In genomic region chr1:161226320-161226711, GRCh38 we compare ENCODE assay signal across 8 cellular contexts. TPM values are rescaled to one million over a fixed set of nuclear protein-coding genes. Genes with fewer than 3 reads are reported as not detected.
DNase-seq lines count a peak whose midpoint lies in the region; ATAC-seq and TF ChIP-seq lines count a peak whose summit lies in the region.

No MANE protein-coding gene starts in this region.

- H3K4me3 Mint-ChIP-seq in activated CD8-positive, alpha-beta T cell treated with anti-CD3 and anti-CD28 coated beads for 36 hours: peak overlapping the region; percentile 98
- peak overlapping the region; percentile 97 for H3K4me3 Mint-ChIP-seq in stimulated activated effector memory CD8-positive, alpha-beta T cell treated with anti-CD3 and anti-CD28 coated beads, Interleukin-12 subunit alpha, Interleukin-12 subunit beta, amount 100 ng/mL, for 72 hours

- H3K36me3 Mint-ChIP-seq in activated CD8-positive, alpha-beta T cell treated with anti-CD3 and anti-CD28 coated beads for 36 hours (ENCODE audit: low read depth): peaks cover 11% of the 10 kb centered on the region
- peaks cover 22% of the 10 kb centered on the region for H3K36me3 Mint-ChIP-seq in stimulated activated effector memory CD8-positive, alpha-beta T cell treated with anti-CD3 and anti-CD28 coated beads, Interleukin-12 subunit alpha, Interleukin-12 subunit beta, amount 100 ng/mL, for 72 hours

- peak; percentile 70 for DNase-seq in NCI-H82 (lab: John Stamatoyannopoulos, UW)
- no peak for DNase-seq in NCI-H82 treated with DMSO at 0.1 percent for 48 hours (lab: John Stamatoyannopoulos, UW; ENCODE audit: unreplicated experiment)
- no peak for DNase-seq in activated CD8-positive, alpha-beta T cell treated with anti-CD3 and anti-CD28 coated beads for 36 hours
- peak in 2 of 3 donors; percentile 56 to 63 for DNase-seq in right cardiac atrium
- peak in 1 of 2 donors; percentile 64 for DNase-seq in stimulated activated effector memory CD8-positive, alpha-beta T cell treated with anti-CD3 and anti-CD28 coated beads, Interleukin-12 subunit alpha, Interleukin-12 subunit beta, amount 100 ng/mL, for 72 hours (ENCODE audit: low spot score in 2 of 2)
- no peak for DNase-seq in GM10248 (ENCODE audit: extremely low spot score)
- DNase-seq in NCI-H2171 (lab: John Stamatoyannopoulos, UW): no peak
- no peak for DNase-seq in SKM-1 treated with dmso at 0.1 percent for 144 hours (lab: John Stamatoyannopoulos, UW; ENCODE audit: unreplicated experiment)

- peaks cover 29% of the 10 kb centered on the region for H3K4me1 Mint-ChIP-seq in activated CD8-positive, alpha-beta T cell treated with anti-CD3 and anti-CD28 coated beads for 36 hours (ENCODE audit: low read depth)
- H3K4me1 Mint-ChIP-seq in stimulated activated effector memory CD8-positive, alpha-beta T cell treated with anti-CD3 and anti-CD28 coated beads, Interleukin-12 subunit alpha, Interleukin-12 subunit beta, amount 100 ng/mL, for 72 hours: peaks cover 31% of the 10 kb centered on the region

- intact Hi-C loops in activated CD8-positive, alpha-beta T cell treated with anti-CD3 and anti-CD28 coated beads for 36 hours (cut with micrococcal nuclease): loop anchor here (2.0 to 5.0 kb wide), 2 partner anchors 66 to 156 kb away; no protein-coding TSS in a partner anchor
- intact Hi-C loops in right cardiac atrium (cut with DNase I): loop anchor here in 3 of 4 donors (5.0 kb wide), 2 partner anchors 66 to 156 kb away; no protein-coding TSS in a partner anchor

- 4% methylated on average over 15 of the region's 15 CpGs for WGBS in right cardiac atrium

- peak overlapping the region; percentile 73 for H3K4me3 ChIP-seq in right cardiac atrium (ENCODE audit: low read length)

- peaks cover 6% of the 10 kb centered on the region for H3K4me1 ChIP-seq in right cardiac atrium (ENCODE audit: control insufficient read depth, insufficient read depth, low read length)

- TF ChIP-seq CTCF in activated CD8-positive, alpha-beta T cell treated with anti-CD3 and anti-CD28 coated beads for 36 hours (IDR thresholded peaks at IDR 0.05): no peak
- TF ChIP-seq CTCF in GM10248 (IDR thresholded peaks at IDR 0.05; ENCODE audit: control extremely low read depth, extremely low read depth, low read depth, missing control alignments): no peak

- H3K27me3 ChIP-seq in right cardiac atrium (ENCODE audit: control insufficient read depth, insufficient read depth): no peaks in the 10 kb centered on the region

- peak overlapping the region; percentile 71 for H3K27ac ChIP-seq in right cardiac atrium (ENCODE audit: low read length)

- CTCF ChIA-PET in activated CD8-positive, alpha-beta T cell treated with anti-CD3 and anti-CD28 coated beads for 36 hours (lab: Charles Lee): interaction anchor here (0.6 to 15.8 kb wide), 37 partner anchors 10 to 214 kb away, joined by 3 to 306 read pairs (median 5); partner anchors contain the start of genes ADAMTS4, CFAP126, NDUFS2 and NR1I3
- CTCF ChIA-PET in GM10248 (lab: Yijun Ruan, JAX): interaction anchor here (0.8 to 14.0 kb wide), 39 partner anchors 11 to 228 kb away, joined by 3 to 248 read pairs (median 6); partner anchors contain the start of genes CFAP126, FCER1G, NDUFS2 and NR1I3

- ATAC-seq in activated CD8-positive, alpha-beta T cell treated with anti-CD3 and anti-CD28 coated beads for 36 hours: no peak
- peak in 1 of 2 donors; percentile 1 for ATAC-seq in right cardiac atrium
- no peak for ATAC-seq in stimulated activated effector memory CD8-positive, alpha-beta T cell treated with anti-CD3 and anti-CD28 coated beads, Interleukin-12 subunit alpha, Interleukin-12 subunit beta, amount 100 ng/mL, for 72 hours

- no peaks in the 10 kb centered on the region for H3K9me3 ChIP-seq in right cardiac atrium (ENCODE audit: control insufficient read depth, low read length)

- no peaks in the 10 kb centered on the region for H3K9me3 Mint-ChIP-seq in activated CD8-positive, alpha-beta T cell treated with anti-CD3 and anti-CD28 coated beads for 36 hours
- no peaks in the 10 kb centered on the region for H3K9me3 Mint-ChIP-seq in stimulated activated effector memory CD8-positive, alpha-beta T cell treated with anti-CD3 and anti-CD28 coated beads, Interleukin-12 subunit alpha, Interleukin-12 subunit beta, amount 100 ng/mL, for 72 hours

- peak overlapping the region; percentile 95 for H3K27ac Mint-ChIP-seq in activated CD8-positive, alpha-beta T cell treated with anti-CD3 and anti-CD28 coated beads for 36 hours
- peak overlapping the region; percentile 95 for H3K27ac Mint-ChIP-seq in stimulated activated effector memory CD8-positive, alpha-beta T cell treated with anti-CD3 and anti-CD28 coated beads, Interleukin-12 subunit alpha, Interleukin-12 subunit beta, amount 100 ng/mL, for 72 hours

- H3K27me3 Mint-ChIP-seq in activated CD8-positive, alpha-beta T cell treated with anti-CD3 and anti-CD28 coated beads for 36 hours: no peaks in the 10 kb centered on the region

- POLR2A ChIA-PET in activated CD8-positive, alpha-beta T cell treated with anti-CD3 and anti-CD28 coated beads for 36 hours (lab: Charles Lee): interaction anchor here (0.6 to 9.4 kb wide), 12 partner anchors 14 to 156 kb away, joined by 3 to 82 read pairs (median 4); partner anchors contain the start of genes ADAMTS4, B4GALT3, NDUFS2 and PPOX
- POLR2A ChIA-PET in GM10248 (lab: Yijun Ruan, JAX): interaction anchor here (0.9 to 1.2 kb wide), 4 partner anchors 19 to 69 kb away, joined by 3 to 8 read pairs (median 4); partner anchors contain the start of gene PPOX

RNA-seq across cellular contexts. Expression of gene TOMM40L, which starts 0.5 kb away (rescaled TPM):
- total RNA-seq in activated CD8-positive, alpha-beta T cell treated with anti-CD3 and anti-CD28 coated beads for 36 hours: 10 to 100 TPM; 11.6 to 12.1 TPM
- total RNA-seq in right cardiac atrium: 10 to 100 TPM; 27.7 to 42.9 (median 32.1) TPM
- polyA plus RNA-seq in right cardiac atrium: 31.9 TPM

RNA-seq across cellular contexts. Expression of gene APOA2, which starts 2.9 kb away (rescaled TPM):
- not detected for total RNA-seq in activated CD8-positive, alpha-beta T cell treated with anti-CD3 and anti-CD28 coated beads for 36 hours
- total RNA-seq in right cardiac atrium: not detected
- polyA plus RNA-seq in right cardiac atrium: 0.34 TPM

RNA-seq across cellular contexts. Expression of gene FCER1G, which starts 11.2 kb away (rescaled TPM):
- total RNA-seq in activated CD8-positive, alpha-beta T cell treated with anti-CD3 and anti-CD28 coated beads for 36 hours: under 1 TPM; 0.60 to 0.81 TPM
- total RNA-seq in right cardiac atrium: 10 to 100 TPM; 23.3 to 44.3 (median 32.9) TPM
- 33.4 TPM for polyA plus RNA-seq in right cardiac atrium

RNA-seq across cellular contexts. Expression of gene NR1I3, which starts 11.7 kb away (rescaled TPM):
- not detected for total RNA-seq in activated CD8-positive, alpha-beta T cell treated with anti-CD3 and anti-CD28 coated beads for 36 hours
- not detected for total RNA-seq in right cardiac atrium
- polyA plus RNA-seq in right cardiac atrium: 0.18 TPM

RNA-seq across cellular contexts. Expression of gene NDUFS2, which starts 24.1 kb away (rescaled TPM):
- total RNA-seq in activated CD8-positive, alpha-beta T cell treated with anti-CD3 and anti-CD28 coated beads for 36 hours: 10 to 100 TPM; 85.9 to 97.1 TPM
- total RNA-seq in right cardiac atrium: 100 to 1,000 TPM; 162 to 229 (median 177) TPM
- 219 TPM for polyA plus RNA-seq in right cardiac atrium

Comparison
In these comparisons a context has a peak if more than half of its experiments do, and no peak if none do; other contexts are left out.
1. DNase-seq: peak in NCI-H82 (single experiment) and right cardiac atrium (2 of 3); none in NCI-H82 treated with DMSO at 0.1 percent for 48 hours (single experiment), activated CD8-positive, alpha-beta T cell treated with anti-CD3 and anti-CD28 coated beads for 36 hours (single experiment), GM10248 (single experiment), NCI-H2171 (single experiment) and SKM-1 treated with dmso at 0.1 percent for 144 hours (single experiment).
2. RNA of gene FCER1G, which starts 11.2 kb away (total RNA-seq): 23.3 to 44.3 TPM in right cardiac atrium; 0.60 to 0.81 TPM in activated CD8-positive, alpha-beta T cell treated with anti-CD3 and anti-CD28 coated beads for 36 hours; every median in the first group is over 10 times any median in the second.